8 cellular contexts compared by ENCODE assay signal in the genomic region with DNA sequence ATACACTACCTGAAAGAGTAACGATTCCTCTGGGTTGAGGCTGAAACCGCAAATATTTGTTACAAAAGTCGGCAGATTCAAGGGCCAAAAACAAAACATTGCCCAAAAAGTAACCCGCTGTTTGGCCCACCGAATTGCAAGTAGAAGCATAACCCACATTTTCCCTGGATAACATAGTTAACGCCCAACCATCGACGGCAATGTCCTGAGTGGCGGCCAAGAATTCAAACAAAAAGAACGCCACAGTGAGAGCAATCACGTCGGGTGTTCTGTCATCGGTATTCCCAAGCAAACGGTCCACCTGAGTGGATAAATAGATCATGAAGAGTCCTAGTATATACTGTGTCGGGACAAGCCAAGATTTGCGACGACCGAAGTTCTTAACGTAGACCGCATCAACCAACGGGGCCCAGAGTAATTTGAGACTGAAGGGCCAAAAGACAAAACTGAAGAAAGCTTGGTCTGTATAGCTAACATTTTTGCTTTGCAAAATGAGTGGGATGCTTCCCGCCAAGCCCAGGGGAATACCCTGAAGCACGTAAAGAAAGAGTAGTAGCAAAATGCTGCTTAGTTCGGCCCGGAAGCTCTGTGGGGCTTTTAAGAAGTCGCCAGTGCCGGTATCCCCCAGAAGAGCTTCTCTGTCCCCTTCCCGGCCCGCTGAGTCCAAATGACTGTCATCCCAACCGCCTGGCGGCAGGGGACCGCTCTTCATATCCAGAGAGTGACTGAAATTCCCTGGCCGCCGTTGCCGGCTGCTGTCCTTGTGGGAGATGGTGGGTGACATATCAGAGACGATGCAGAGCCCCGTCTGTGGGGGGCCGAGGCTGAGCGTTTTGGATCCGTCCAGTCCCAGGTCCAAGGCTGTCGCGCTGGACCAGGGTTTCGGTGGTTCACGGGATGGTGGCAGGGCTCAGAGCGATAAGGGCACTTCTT. TPM values are rescaled to one million over a fixed set of nuclear protein-coding genes. Genes with fewer than 3 reads are reported as not detected.
A peak's percentile ranks its signal among the peaks of the same experiment; 100 is the strongest.
DNase-seq lines count a peak whose midpoint lies in the region; ATAC-seq, FAIRE-seq and TF ChIP-seq lines count a peak whose summit lies in the region.

No MANE protein-coding gene starts in this region.

- no peak for TF ChIP-seq CTCF in GM20000 (IDR thresholded peaks at IDR 0.05; ENCODE audit: extremely low read depth, missing control alignments)
- TF ChIP-seq CTCF in fibroblast of lung (conservative IDR thresholded peaks at IDR 0.05 in 1 of 2, IDR thresholded peaks at IDR 0.05 in 1 of 2; ENCODE audit: low read depth in 1 of 2, low read length in 2 of 2), result no peak
- TF ChIP-seq CTCF in nephron progenitor cell (IDR thresholded peaks at IDR 0.05), result no peak
- TF ChIP-seq CTCF in D721Med (IDR thresholded peaks at IDR 0.05; ENCODE audit: insufficient read depth, missing control alignments), result no peak

- FAIRE-seq in urothelium cell line (lab: Jason Lieb, UNC) (no peak), D721Med (lab: Jason Lieb, UNC) (no peak)

- H2AFZ ChIP-seq in fibroblast of lung (ENCODE audit: low read length), result peak overlapping the region; percentile 78

- H3K79me2 ChIP-seq in fibroblast of lung (ENCODE audit: control insufficient read depth, insufficient read depth, low read length), result peaks cover 41% of the 10 kb centered on the region

- H3K4me1 ChIP-seq in CD4-positive, CD25-positive, alpha-beta regulatory T cell (ENCODE audit: control insufficient read depth, insufficient read depth, low read length, poor library complexity, severe bottlenecking), result peaks cover 53% of the 10 kb centered on the region
- H3K4me1 ChIP-seq in HUES64 (ENCODE audit: insufficient read depth, low read length), result peaks cover 12% of the 10 kb centered on the region; the same call in 1 of the 2 replicates
- H3K4me1 ChIP-seq in fibroblast of lung (ENCODE audit: control insufficient read depth, extremely low read depth, insufficient read depth, low read length), result no peaks in the 10 kb centered on the region

- H3K27me3 ChIP-seq in CD4-positive, CD25-positive, alpha-beta regulatory T cell (ENCODE audit: control insufficient read depth, insufficient read depth, low read length), result no peaks in the 10 kb centered on the region
- no peaks in the 10 kb centered on the region for H3K27me3 ChIP-seq in HUES64 (ENCODE audit: insufficient read depth, low read length)
- H3K27me3 ChIP-seq in fibroblast of lung (ENCODE audit: control insufficient read depth, insufficient read depth, low read length), result no peaks in the 10 kb centered on the region

- DNase-seq in CD4-positive, CD25-positive, alpha-beta regulatory T cell, result peak in 2 of 3 donors; percentile 21 to 51
- DNase-seq in GM20000 (ENCODE audit: low spot score), result peak; percentile 25
- peak; percentile 43 for DNase-seq in activated CD4-positive, alpha-beta memory T cell treated with anti-CD3 and anti-CD28 coated beads, Interleukin-2, amount 10 ng/mL, durations not matched to agents 7 days and 5 days
- DNase-seq in fibroblast of lung (ENCODE audit: low read depth in 2 of 2), result peak; percentile 23 to 44
- DNase-seq in nephron progenitor cell, result peak; percentile 59
- DNase-seq in urothelium cell line (ENCODE audit: low spot score), result peak; percentile 11
- DNase-seq in D721Med (ENCODE audit: insufficient read length, low spot score), result no peak

- H3K27me3 Mint-ChIP-seq in CD4-positive, CD25-positive, alpha-beta regulatory T cell, result peaks cover 8% of the 10 kb centered on the region
- no peaks in the 10 kb centered on the region for H3K27me3 Mint-ChIP-seq in activated CD4-positive, alpha-beta memory T cell treated with anti-CD3 and anti-CD28 coated beads, Interleukin-2, amount 10 ng/mL, durations not matched to agents 7 days and 5 days
- peaks cover 7% of the 10 kb centered on the region for H3K27me3 Mint-ChIP-seq in nephron progenitor cell (ENCODE audit: low read depth, poor library complexity)

- H3K27ac Mint-ChIP-seq in CD4-positive, CD25-positive, alpha-beta regulatory T cell, result peak overlapping the region; percentile 98 to 99 (median 98)
- H3K27ac Mint-ChIP-seq in activated CD4-positive, alpha-beta memory T cell treated with anti-CD3 and anti-CD28 coated beads, Interleukin-2, amount 10 ng/mL, durations not matched to agents 7 days and 5 days, result peak overlapping the region; percentile 100
- peak overlapping the region; percentile 97 for H3K27ac Mint-ChIP-seq in nephron progenitor cell

- peaks cover 8% of the 10 kb centered on the region for H3K36me3 Mint-ChIP-seq in CD4-positive, CD25-positive, alpha-beta regulatory T cell
- H3K36me3 Mint-ChIP-seq in activated CD4-positive, alpha-beta memory T cell treated with anti-CD3 and anti-CD28 coated beads, Interleukin-2, amount 10 ng/mL, durations not matched to agents 7 days and 5 days (ENCODE audit: low read depth), result peaks cover 43% of the 10 kb centered on the region
- H3K36me3 Mint-ChIP-seq in nephron progenitor cell (ENCODE audit: low read depth), result peaks cover 16% of the 10 kb centered on the region

- peak overlapping the region; percentile 96 for H3K4me3 ChIP-seq in CD4-positive, CD25-positive, alpha-beta regulatory T cell (ENCODE audit: low read depth, low read length)
- peak overlapping the region; percentile 80 for H3K4me3 ChIP-seq in HUES64 (ENCODE audit: low read length)
- peak overlapping the region; percentile 74 to 98 (median 96) for H3K4me3 ChIP-seq in fibroblast of lung (replicated peaks in 1 of 4; ENCODE audit: control extremely low read depth in 1 of 4, insufficient read depth in 1 of 4, low read depth in 3 of 4, low read length in 4 of 4)

- H3K9ac ChIP-seq in HUES64 (ENCODE audit: low read depth, low read length) (peak overlapping the region; percentile 73), fibroblast of lung (ENCODE audit: insufficient read depth, low read length) (peak overlapping the region; percentile 80)

- H3K36me3 ChIP-seq in CD4-positive, CD25-positive, alpha-beta regulatory T cell (ENCODE audit: control insufficient read depth, insufficient read depth, low read length), result no peaks in the 10 kb centered on the region
- peaks cover 5% of the 10 kb centered on the region; the same call in 1 of the 2 replicates for H3K36me3 ChIP-seq in HUES64 (ENCODE audit: insufficient read depth, low read length)
- no peaks in the 10 kb centered on the region for H3K36me3 ChIP-seq in fibroblast of lung (ENCODE audit: control insufficient read depth, insufficient read depth, low read length)

- POLR2A ChIA-PET in activated CD4-positive, alpha-beta memory T cell treated with anti-CD3 and anti-CD28 coated beads, Interleukin-2, amount 10 ng/mL, durations not matched to agents 7 days and 5 days (lab: Charles Lee), result interaction anchor here (0.7 to 3.6 kb wide), 18 partner anchors 9 to 1307 kb away, joined by 3 to 127 read pairs (median 6); a partner anchor contains a TSS

- peak overlapping the region; percentile 94 for H3K27ac ChIP-seq in CD4-positive, CD25-positive, alpha-beta regulatory T cell (ENCODE audit: insufficient read depth, low read length, poor library complexity, severe bottlenecking)
- peak overlapping the region; percentile 22 for H3K27ac ChIP-seq in HUES64 (ENCODE audit: low read depth, low read length)
- H3K27ac ChIP-seq in fibroblast of lung (ENCODE audit: insufficient read depth, low read length), result peak overlapping the region; percentile 77

- CTCF ChIA-PET in activated CD4-positive, alpha-beta memory T cell treated with anti-CD3 and anti-CD28 coated beads, Interleukin-2, amount 10 ng/mL, durations not matched to agents 7 days and 5 days (lab: Charles Lee), result interaction anchor here (0.6 to 2.9 kb wide), 5 partner anchors 9 to 48 kb away, joined by 3 to 45 read pairs (median 14); a partner anchor contains a TSS

- peak overlapping the region; percentile 73 for H3K4me2 ChIP-seq in fibroblast of lung (ENCODE audit: extremely low read depth, insufficient read depth, low read length)

- peak overlapping the region; percentile 91 to 98 (median 95) for H3K4me3 Mint-ChIP-seq in CD4-positive, CD25-positive, alpha-beta regulatory T cell
- peak overlapping the region; percentile 97 for H3K4me3 Mint-ChIP-seq in activated CD4-positive, alpha-beta memory T cell treated with anti-CD3 and anti-CD28 coated beads, Interleukin-2, amount 10 ng/mL, durations not matched to agents 7 days and 5 days
- peak overlapping the region; percentile 97 for H3K4me3 Mint-ChIP-seq in nephron progenitor cell

- peaks cover 0 to 4% (median 0%) of the 10 kb centered on the region in 7 donors for H3K9me3 Mint-ChIP-seq in CD4-positive, CD25-positive, alpha-beta regulatory T cell
- no peaks in the 10 kb centered on the region for H3K9me3 Mint-ChIP-seq in activated CD4-positive, alpha-beta memory T cell treated with anti-CD3 and anti-CD28 coated beads, Interleukin-2, amount 10 ng/mL, durations not matched to agents 7 days and 5 days
- peaks cover 12% of the 10 kb centered on the region for H3K9me3 Mint-ChIP-seq in nephron progenitor cell

- 2% methylated on average over 45 of the region's 45 CpGs for WGBS in HUES64

- H4K20me1 ChIP-seq in fibroblast of lung (ENCODE audit: control insufficient read depth, extremely low read depth, insufficient read depth, low read length), result no peaks in the 10 kb centered on the region

- no peaks in the 10 kb centered on the region for H3K9me3 ChIP-seq in CD4-positive, CD25-positive, alpha-beta regulatory T cell (ENCODE audit: control insufficient read depth in 2 of 2, low read length in 2 of 2)
- H3K9me3 ChIP-seq in HUES64 (ENCODE audit: insufficient read depth, low read depth, low read length), result no peaks in the 10 kb centered on the region
- H3K9me3 ChIP-seq in fibroblast of lung (ENCODE audit: control insufficient read depth, insufficient read depth, low read depth, low read length), result no peaks in the 10 kb centered on the region

- no peak for ATAC-seq in CD4-positive, CD25-positive, alpha-beta regulatory T cell (ENCODE audit: low read depth in 2 of 2)

- peaks cover 26 to 54% (median 42%) of the 10 kb centered on the region in 4 donors for H3K4me1 Mint-ChIP-seq in CD4-positive, CD25-positive, alpha-beta regulatory T cell
- peaks cover 42% of the 10 kb centered on the region for H3K4me1 Mint-ChIP-seq in activated CD4-positive, alpha-beta memory T cell treated with anti-CD3 and anti-CD28 coated beads, Interleukin-2, amount 10 ng/mL, durations not matched to agents 7 days and 5 days
- H3K4me1 Mint-ChIP-seq in nephron progenitor cell, result peaks cover 32% of the 10 kb centered on the region

RNA-seq across cellular contexts. Expression of a gene that starts 0.7 kb away (rescaled TPM):
- total RNA-seq in CD4-positive, CD25-positive, alpha-beta regulatory T cell, result 18.3 TPM
- polyA plus RNA-seq in CD4-positive, CD25-positive, alpha-beta regulatory T cell, result 10 to 100 TPM; 16.6 to 20.0 (median 17.8) TPM
- 10.9 TPM for polyA plus RNA-seq in HUES64 (2013, experiment 1 of 2)
- polyA plus RNA-seq in HUES64 (2013, experiment 2 of 2), result 11.3 TPM
- total RNA-seq in activated CD4-positive, alpha-beta memory T cell treated with anti-CD3 and anti-CD28 coated beads, Interleukin-2, amount 10 ng/mL, durations not matched to agents 7 days and 5 days, result 10 to 100 TPM; 31.6 to 34.2 TPM
- total RNA-seq in fibroblast of lung, result 21.5 and 28.2 TPM in 2 replicates
- polyA plus RNA-seq in fibroblast of lung, result 18.0 and 22.7 TPM in 2 replicates
- polyA plus RNA-seq in fibroblast of lung (2012), result 13.5 and 16.9 TPM in 2 replicates
- 15.6 and 16.6 TPM in 2 replicates for polyA minus RNA-seq in fibroblast of lung (ENCODE audit: low replicate concordance)

RNA-seq across cellular contexts. Expression of a gene that starts 17.0 kb away (rescaled TPM):
- total RNA-seq in CD4-positive, CD25-positive, alpha-beta regulatory T cell, result 40.9 TPM
- 10 to 100 TPM; 61.3 to 82.7 (median 66.2) TPM for polyA plus RNA-seq in CD4-positive, CD25-positive, alpha-beta regulatory T cell
- polyA plus RNA-seq in HUES64 (2013, experiment 1 of 2), result 109 TPM
- 127 TPM for polyA plus RNA-seq in HUES64 (2013, experiment 2 of 2)
- 100 to 1,000 TPM; 106 to 111 TPM for total RNA-seq in activated CD4-positive, alpha-beta memory T cell treated with anti-CD3 and anti-CD28 coated beads, Interleukin-2, amount 10 ng/mL, durations not matched to agents 7 days and 5 days
- total RNA-seq in fibroblast of lung, result 20.5 and 20.6 TPM in 2 replicates
- 93.3 and 99.9 TPM in 2 replicates for polyA plus RNA-seq in fibroblast of lung
- 58.0 and 67.5 TPM in 2 replicates for polyA plus RNA-seq in fibroblast of lung (2012)
- 17.5 and 19.2 TPM in 2 replicates for polyA minus RNA-seq in fibroblast of lung (ENCODE audit: low replicate concordance)

RNA-seq across cellular contexts. Expression of a gene that starts 47.4 kb away (rescaled TPM):
- 0.74 TPM for total RNA-seq in CD4-positive, CD25-positive, alpha-beta regulatory T cell
- polyA plus RNA-seq in CD4-positive, CD25-positive, alpha-beta regulatory T cell, result 1 to 10 TPM; 3.0 to 5.0 (median 3.3) TPM
- 3.1 TPM for polyA plus RNA-seq in HUES64 (2013, experiment 1 of 2)
- 4.8 TPM for polyA plus RNA-seq in HUES64 (2013, experiment 2 of 2)
- total RNA-seq in activated CD4-positive, alpha-beta memory T cell treated with anti-CD3 and anti-CD28 coated beads, Interleukin-2, amount 10 ng/mL, durations not matched to agents 7 days and 5 days, result under 1 TPM; 0.48 to 0.86 TPM
- total RNA-seq in fibroblast of lung, result 3.6 TPM in 2 replicates
- 3.3 and 3.5 TPM in 2 replicates for polyA plus RNA-seq in fibroblast of lung
- polyA plus RNA-seq in fibroblast of lung (2012), result 2.5 and 2.8 TPM in 2 replicates
- polyA minus RNA-seq in fibroblast of lung (ENCODE audit: low replicate concordance), result 2.6 and 5.5 TPM in 2 replicates

Comparison
In these comparisons a context has a peak if more than half of its experiments do, and no peak if none do; other contexts are left out.
1. H3K27ac ChIP-seq: peak in every context shown above with its lines; median percentile 94 in CD4-positive, CD25-positive, alpha-beta regulatory T cell; 77 in fibroblast of lung; 22 in HUES64.